ENCODE assay signal across 18 cellular contexts in the genomic region with DNA sequence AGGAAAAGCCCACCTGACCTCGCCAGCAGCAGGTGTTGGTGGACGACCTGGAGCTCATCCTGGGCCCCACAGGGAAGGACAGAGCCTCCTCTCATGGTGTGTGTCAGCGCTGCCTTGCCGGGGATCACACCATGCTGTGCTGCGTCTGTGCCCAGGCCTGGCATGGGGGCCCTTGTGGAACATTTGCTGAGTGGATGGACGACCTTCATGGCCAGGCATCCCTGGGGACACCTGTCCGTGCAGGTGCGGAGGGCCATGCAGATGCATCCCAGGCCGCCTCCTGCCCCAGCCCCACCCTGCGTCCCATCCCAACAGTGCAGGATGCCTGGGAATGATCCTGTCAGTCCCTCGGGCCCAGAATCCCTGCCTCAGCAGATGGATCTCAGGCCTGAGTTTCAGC.
A peak's percentile ranks its signal among the peaks of the same experiment; 100 is the strongest.
DNase-seq lines count a peak whose midpoint lies in the region; ATAC-seq and TF ChIP-seq lines count a peak whose summit lies in the region.
"Had no signal": no experiment of that assay in that cellular context is flagged by ENCODE, and none has a peak within 500 bp of the region (broad histone marks: within the 10 kb centered on the region; RNA-seq: fewer than 3 reads in every experiment).

No MANE protein-coding gene starts in this region.

- H3K4me1 Mint-ChIP-seq in brain = peaks cover 42% of the 10 kb centered on the region
- H3K4me1 Mint-ChIP-seq in osteocyte (ENCODE audit: unreplicated experiment) = no peaks in the 10 kb centered on the region

- H3K9me3 ChIP-seq in right cardiac atrium (ENCODE audit: control insufficient read depth, low read length) = no peaks in the 10 kb centered on the region
- H3K9me3 ChIP-seq: A549; BLaER1 treated with 17β-estradiol and CSF1 and Interleukin-3, amounts not matched to agents 10 nM and 100 nM had no signal

- intact Hi-C loops in right cardiac atrium (cut with DNase I) = no loop called here
- intact Hi-C loops in Right ventricle myocardium inferior (cut with DNase I) = no loop called here

- POLR2A ChIA-PET in RWPE1 (lab: Yijun Ruan, JAX; ENCODE audit: low non-redundant PET) = no interaction called here

- H3K27me3 Mint-ChIP-seq in brain (no peaks in the 10 kb centered on the region), osteocyte (ENCODE audit: unreplicated experiment) (no peaks in the 10 kb centered on the region)
- H3K27me3 Mint-ChIP-seq: IgD-negative memory B cell had no signal

- CTCF ChIA-PET in RWPE1 (lab: Yijun Ruan, JAX) = no interaction called here

- H3K4me3 Mint-ChIP-seq in brain (no peak overlapping the region), osteocyte (ENCODE audit: unreplicated experiment) (no peak overlapping the region)
- H3K4me3 Mint-ChIP-seq: CD8-positive, alpha-beta T cell; HFFc6; IgD-negative memory B cell had no signal

- TF ChIP-seq CTCF in RWPE1 (conservative IDR thresholded peaks at IDR 0.05; ENCODE audit: low read depth) (no peak), brain (conservative IDR thresholded peaks at IDR 0.05) (no peak), osteocyte (IDR thresholded peaks at IDR 0.05) (no peak)

- H3K36me3 Mint-ChIP-seq in brain (peaks cover 32% of the 10 kb centered on the region), osteocyte (ENCODE audit: unreplicated experiment) (peaks cover 46% of the 10 kb centered on the region)
- H3K36me3 Mint-ChIP-seq: IgD-negative memory B cell had no signal

- H3K27me3 ChIP-seq in right cardiac atrium (ENCODE audit: control insufficient read depth, insufficient read depth) = no peaks in the 10 kb centered on the region
- H3K27me3 ChIP-seq: BLaER1 treated with 17β-estradiol and CSF1 and Interleukin-3, amounts not matched to agents 10 nM and 100 nM had no signal

- H3K27ac Mint-ChIP-seq in brain = peak overlapping the region in 4 of 5 experiments; percentile 32 to 91 (median 86)
- H3K27ac Mint-ChIP-seq in osteocyte (ENCODE audit: unreplicated experiment) = no peak overlapping the region
- H3K27ac Mint-ChIP-seq: CD8-positive, alpha-beta T cell; HFFc6 had no signal

- H3K9me3 Mint-ChIP-seq in brain = peaks cover 0 to 3% (median 0%) of the 10 kb centered on the region in 5 experiments
- H3K9me3 Mint-ChIP-seq in osteocyte (ENCODE audit: unreplicated experiment) = no peaks in the 10 kb centered on the region
- H3K9me3 Mint-ChIP-seq: CD8-positive, alpha-beta T cell; HFFc6; IgD-negative memory B cell had no signal

- no peak overlapping the region for H3K4me3 ChIP-seq in right cardiac atrium (ENCODE audit: low read length)
- H3K4me3 ChIP-seq: A549; BLaER1 treated with 17β-estradiol and CSF1 and Interleukin-3, amounts not matched to agents 10 nM and 100 nM; GM23248 had no signal

- ATAC-seq in right cardiac atrium (no peak), Right ventricle myocardium inferior (no peak), GM18519 (IDR thresholded peaks at IDR 0.05; ENCODE audit: low FRiP score, unreplicated experiment) (no peak)
- ATAC-seq: CD8-positive, alpha-beta T cell; HCT116 had no signal

- no peaks in the 10 kb centered on the region for H3K4me1 ChIP-seq in right cardiac atrium (ENCODE audit: control insufficient read depth, insufficient read depth, low read length)
- H3K4me1 ChIP-seq: A549 had no signal

- 92% methylated on average over 11 of the region's 11 CpGs for WGBS in right cardiac atrium

- peak in 2 of 3 donors; percentile 30 to 43 for DNase-seq in right cardiac atrium
- no peak for DNase-seq in Right ventricle myocardium inferior (ENCODE audit: missing footprints)
- no peak for DNase-seq in RWPE1 (ENCODE audit: low spot score)
- DNase-seq in SKM-1 treated with dmso at 0.1 percent for 144 hours (lab: John Stamatoyannopoulos, UW; ENCODE audit: unreplicated experiment) = no peak
- DNase-seq in osteocyte (ENCODE audit: extremely low spot score, unreplicated experiment) = no peak
- DNase-seq: Calu3; CD8-positive, alpha-beta T cell; DMS79 treated with DMSO at 0.1 percent for 48 hours; GF-D8; GM23248; HFFc6 had no signal

- H3K27ac ChIP-seq in right cardiac atrium (ENCODE audit: low read length) (no peak overlapping the region), RWPE1 (peak overlapping the region; percentile 9)
- H3K27ac ChIP-seq: 22Rv1; A549; BLaER1 treated with 17β-estradiol and CSF1 and Interleukin-3, amounts not matched to agents 10 nM and 100 nM; GM23248 had no signal

Comparison
In these comparisons a context has a peak if more than half of its experiments do, and no peak if none do; other contexts are left out.
1. DNase-seq: peak in right cardiac atrium (2 of 3); none in Right ventricle myocardium inferior (single experiment), RWPE1 (single experiment), SKM-1 treated with dmso at 0.1 percent for 144 hours (single experiment) and osteocyte (single experiment).